20 cellular contexts compared by ENCODE assay signal in genomic region chr5:75331-76320, GRCh38. TPM values are rescaled to one million over a fixed set of nuclear protein-coding genes. Genes with fewer than 3 reads are reported as not detected.
DNase-seq lines count a peak whose midpoint lies in the region; ATAC-seq, FAIRE-seq and TF ChIP-seq lines count a peak whose summit lies in the region.
"Had no signal": no experiment of that assay in that cellular context is flagged by ENCODE, and none has a peak within 500 bp of the region (broad histone marks: within the 10 kb centered on the region; RNA-seq: fewer than 3 reads in every experiment).

No MANE protein-coding gene starts in this region.

- intact Hi-C loops in activated CD4-positive, alpha-beta T cell treated with anti-CD3 and anti-CD28 coated beads, Interleukin-2, amount 10 ng/mL, durations not matched to agents 24 days and 14 days (cut with micrococcal nuclease) = no loop called here
- intact Hi-C loops in thyroid gland (cut with DNase I) = no loop called here

- no peaks in the 10 kb centered on the region for H3K9me3 Mint-ChIP-seq in activated CD4-positive, alpha-beta T cell treated with anti-CD3 and anti-CD28 coated beads, Interleukin-2, amount 10 ng/mL, durations not matched to agents 24 days and 14 days

- H3K4me3 ChIP-seq in thyroid gland (replicated peaks in 1 of 3) = no peak overlapping the region
- H3K4me3 ChIP-seq: GM23248, MG63 had no signal

- no peaks in the 10 kb centered on the region for H3K4me1 Mint-ChIP-seq in activated CD4-positive, alpha-beta T cell treated with anti-CD3 and anti-CD28 coated beads, Interleukin-2, amount 10 ng/mL, durations not matched to agents 24 days and 14 days

- no peaks in the 10 kb centered on the region for H3K9me3 ChIP-seq in thyroid gland
- H3K9me3 ChIP-seq: MG63 had no signal

- no peak overlapping the region for H3K27ac Mint-ChIP-seq in activated CD4-positive, alpha-beta T cell treated with anti-CD3 and anti-CD28 coated beads, Interleukin-2, amount 10 ng/mL, durations not matched to agents 24 days and 14 days

- FAIRE-seq in HTR-8/SVneo (lab: Jason Lieb, UNC) = peak; percentile 85
- FAIRE-seq: RCC 7860 had no signal

- H3K27me3 Mint-ChIP-seq in activated CD4-positive, alpha-beta T cell treated with anti-CD3 and anti-CD28 coated beads, Interleukin-2, amount 10 ng/mL, durations not matched to agents 24 days and 14 days = no peaks in the 10 kb centered on the region

- no peak for ATAC-seq in GM21619 (IDR thresholded peaks at IDR 0.05; ENCODE audit: unreplicated experiment)
- no peak for ATAC-seq in HG03135 (IDR thresholded peaks at IDR 0.05; ENCODE audit: unreplicated experiment)

- H3K27me3 ChIP-seq in thyroid gland = no peaks in the 10 kb centered on the region
- H3K27me3 ChIP-seq: MG63 had no signal

- H3K4me3 Mint-ChIP-seq in activated CD4-positive, alpha-beta T cell treated with anti-CD3 and anti-CD28 coated beads, Interleukin-2, amount 10 ng/mL, durations not matched to agents 24 days and 14 days = no peak overlapping the region

- 35 to 53% methylated on average over 31 of the region's 31 CpGs for WGBS in thyroid gland, 2 donors

- peak; percentile 50 for DNase-seq in activated CD4-positive, alpha-beta T cell treated with anti-CD3 and anti-CD28 coated beads, Interleukin-2, amount 10 ng/mL, durations not matched to agents 24 days and 14 days
- no peak for DNase-seq in activated CD4-positive, alpha-beta T cell treated with anti-CD3 and anti-CD28 coated beads for 4 hours
- no peak for DNase-seq in HTR-8/SVneo (ENCODE audit: insufficient read length, low spot score)
- DNase-seq in iPS-NIHi7 (ENCODE audit: extremely low spot score) = peak; percentile 9
- DNase-seq in thyroid gland = peak; percentile 51 to 60
- no peak for DNase-seq in NCI-H774 (lab: John Stamatoyannopoulos, UW)
- DNase-seq: COR-L47, DMS153, GM23248, MG63, NCI-H1092 treated with DMSO at 0.1 percent for 48 hours, NCI-H1694 treated with DMSO at 0.1 percent for 48 hours, SHP77 treated with DMSO at 0.1 percent for 48 hours had no signal

- no peaks in the 10 kb centered on the region for H3K36me3 Mint-ChIP-seq in activated CD4-positive, alpha-beta T cell treated with anti-CD3 and anti-CD28 coated beads, Interleukin-2, amount 10 ng/mL, durations not matched to agents 24 days and 14 days (ENCODE audit: low read depth)

- no peak for TF ChIP-seq CTCF in thyroid gland (IDR thresholded peaks at IDR 0.05)

- H3K27ac ChIP-seq in thyroid gland = no peak overlapping the region
- H3K27ac ChIP-seq: 22Rv1, C4-2B, GM23248, KMS-11 had no signal

- H3K4me1 ChIP-seq in thyroid gland = peaks cover 0 to 7% of the 10 kb centered on the region in 2 donors

- no peak for TF ChIP-seq POLR2A in thyroid gland (IDR thresholded peaks at IDR 0.05)

- H3K36me3 ChIP-seq in thyroid gland = no peaks in the 10 kb centered on the region
- H3K36me3 ChIP-seq: MG63 had no signal

RNA-seq across cellular contexts. Expression of gene PLEKHG4B, which starts 16.3 kb away (rescaled TPM):
- total RNA-seq in activated CD4-positive, alpha-beta T cell treated with anti-CD3 and anti-CD28 coated beads, Interleukin-2, amount 10 ng/mL, durations not matched to agents 24 days and 14 days = not detected in 2 replicates
- total RNA-seq in thyroid gland = 10 to 100 TPM in 1 of 4 donors, 1 to 10 TPM in 3; 5.5 to 10.9 (median 7.1) TPM
- total RNA-seq: GM23248, NCI-H460 had no signal

Comparison
In these comparisons a context has a peak if more than half of its experiments do, and no peak if none do; other contexts are left out.
1. DNase-seq: peak in activated CD4-positive, alpha-beta T cell treated with anti-CD3 and anti-CD28 coated beads, Interleukin-2, amount 10 ng/mL, durations not matched to agents 24 days and 14 days (single experiment), iPS-NIHi7 (single experiment) and thyroid gland (2 of 2); none in activated CD4-positive, alpha-beta T cell treated with anti-CD3 and anti-CD28 coated beads for 4 hours (0 of 2), HTR-8/SVneo (single experiment) and NCI-H774 (single experiment).